In the genomic region with DNA sequence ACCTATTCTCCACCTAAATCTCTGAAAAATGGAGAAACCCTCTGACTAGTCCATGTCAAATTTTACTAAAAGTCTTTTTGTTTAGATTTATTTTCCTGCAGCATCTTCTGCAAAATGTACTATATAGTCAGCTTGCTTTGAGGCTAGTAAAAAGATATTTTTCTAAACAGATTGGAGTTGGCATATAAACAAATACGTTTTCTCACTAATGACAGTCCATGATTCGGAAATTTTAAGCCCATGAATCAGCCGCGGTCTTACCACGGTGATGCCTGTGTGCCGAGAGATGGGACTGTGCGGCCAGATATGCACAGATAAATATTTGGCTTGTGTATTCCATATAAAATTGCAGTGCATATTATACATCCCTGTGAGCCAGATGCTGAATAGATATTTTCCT, we compare ENCODE assay signal across 10 cellular contexts. TPM values are rescaled to one million over a fixed set of nuclear protein-coding genes. Genes with fewer than 3 reads are reported as not detected.
DNase-seq lines count a peak whose midpoint lies in the region; ATAC-seq and TF ChIP-seq lines count a peak whose summit lies in the region.
"Had no signal": no experiment of that assay in that cellular context is flagged by ENCODE, and none has a peak within 500 bp of the region (broad histone marks: within the 10 kb centered on the region; RNA-seq: fewer than 3 reads in every experiment).

No MANE protein-coding gene starts in this region.

- H3K4me3 ChIP-seq in SU-DHL-6 (ENCODE audit: insufficient read depth, low read length, poor library complexity, severe bottlenecking) (no peak overlapping the region), gastroesophageal sphincter (peak overlapping the region; percentile 5 to 71), suprapubic skin (peak overlapping the region; percentile 71)

- ATAC-seq in activated CD4-positive, alpha-beta T cell treated with anti-CD3 and anti-CD28 coated beads for 36 hours: no peak
- no peak for ATAC-seq in gastroesophageal sphincter
- no peak for ATAC-seq in HG02981 (IDR thresholded peaks at IDR 0.05; ENCODE audit: unreplicated experiment)

- TF ChIP-seq CTCF in SU-DHL-6 (IDR thresholded peaks at IDR 0.05; ENCODE audit: insufficient read depth, low read length, poor library complexity, severe bottlenecking): no peak
- TF ChIP-seq CTCF in gastroesophageal sphincter (IDR thresholded peaks at IDR 0.05): no peak
- TF ChIP-seq CTCF in suprapubic skin (IDR thresholded peaks at IDR 0.05): no peak

- peaks cover 16% of the 10 kb centered on the region for H3F3A ChIP-seq in SU-DHL-6 (ENCODE audit: insufficient read depth)

- peak; percentile 19 for DNase-seq in activated CD4-positive, alpha-beta T cell treated with anti-CD3 and anti-CD28 coated beads for 36 hours
- no peak for DNase-seq in activated CD4-positive, alpha-beta T cell treated with anti-CD3 and anti-CD28 coated beads for 48 hours
- DNase-seq in suprapubic skin (ENCODE audit: low spot score in 2 of 2) (no peak), SHP77 (lab: John Stamatoyannopoulos, UW) (no peak), cerebellar nuclear complex (lab: John Stamatoyannopoulos, UW) (no peak)
- DNase-seq: amygdala had no signal

- 48 to 67% methylated on average over 7 of the region's 7 CpGs for WGBS in gastroesophageal sphincter (ENCODE audit: low coverage in 1 of 2), 2 donors
- 56% methylated on average over 7 of the region's 7 CpGs for WGBS in suprapubic skin

- H3K9me3 ChIP-seq in SU-DHL-6 (ENCODE audit: insufficient read depth, low read length) (no peaks in the 10 kb centered on the region), gastroesophageal sphincter (no peaks in the 10 kb centered on the region), suprapubic skin (no peaks in the 10 kb centered on the region)

- TF ChIP-seq EP300 in gastroesophageal sphincter (IDR thresholded peaks at IDR 0.05) (no peak), suprapubic skin (IDR thresholded peaks at IDR 0.05) (no peak)

- no peaks in the 10 kb centered on the region for H3K9me3 Mint-ChIP-seq in activated CD4-positive, alpha-beta T cell treated with anti-CD3 and anti-CD28 coated beads for 36 hours (ENCODE audit: low read depth)

- H3K27ac ChIP-seq in SU-DHL-6 (ENCODE audit: low read depth, low read length) (no peak overlapping the region), gastroesophageal sphincter (peak overlapping the region in 2 of 4 donors; percentile 14 to 96), suprapubic skin (no peak overlapping the region)
- H3K27ac ChIP-seq: C4-2B had no signal

- H3K4me2 ChIP-seq in SU-DHL-6 (ENCODE audit: low read depth, low read length, poor library complexity, severe bottlenecking): peak overlapping the region; percentile 43

- H4K20me1 ChIP-seq in SU-DHL-6 (ENCODE audit: low read depth, low read length): no peaks in the 10 kb centered on the region

- H3K27me3 ChIP-seq in SU-DHL-6 (ENCODE audit: low read length) (no peaks in the 10 kb centered on the region), gastroesophageal sphincter (peaks cover 86% of the 10 kb centered on the region), suprapubic skin (peaks cover 74% of the 10 kb centered on the region)

- H2AFZ ChIP-seq in SU-DHL-6 (ENCODE audit: low read depth, low read length, severe bottlenecking): no peak overlapping the region

- H3K36me3 ChIP-seq in SU-DHL-6 (ENCODE audit: low read length) (no peaks in the 10 kb centered on the region), gastroesophageal sphincter (no peaks in the 10 kb centered on the region), suprapubic skin (no peaks in the 10 kb centered on the region)

- no peaks in the 10 kb centered on the region for H3K9me2 ChIP-seq in SU-DHL-6 (replicated peaks; ENCODE audit: insufficient read depth, low read length)

- H3K9ac ChIP-seq in SU-DHL-6 (ENCODE audit: low read length): no peak overlapping the region

- peaks cover 26% of the 10 kb centered on the region for H3K4me1 Mint-ChIP-seq in activated CD4-positive, alpha-beta T cell treated with anti-CD3 and anti-CD28 coated beads for 36 hours

- CTCF ChIA-PET in activated CD4-positive, alpha-beta T cell treated with anti-CD3 and anti-CD28 coated beads for 36 hours (lab: Charles Lee): interaction anchor here (0.9 kb wide), 1 partner anchor 14 kb away, joined by 3 read pairs; no protein-coding TSS in a partner anchor

- intact Hi-C loops in activated CD4-positive, alpha-beta T cell treated with anti-CD3 and anti-CD28 coated beads for 36 hours (cut with DNase I, micrococcal nuclease): loop anchor here (1.0 to 5.0 kb wide), 3 partner anchors 11 to 424 kb away; no protein-coding TSS in a partner anchor

- H3K4me1 ChIP-seq in gastroesophageal sphincter (peaks cover 0 to 60% (median 7%) of the 10 kb centered on the region in 3 donors), suprapubic skin (peaks cover 54% of the 10 kb centered on the region)

- no peak overlapping the region for H3K4me3 Mint-ChIP-seq in activated CD4-positive, alpha-beta T cell treated with anti-CD3 and anti-CD28 coated beads for 36 hours

- no peak overlapping the region for H3K27ac Mint-ChIP-seq in activated CD4-positive, alpha-beta T cell treated with anti-CD3 and anti-CD28 coated beads for 36 hours

- POLR2A ChIA-PET in activated CD4-positive, alpha-beta T cell treated with anti-CD3 and anti-CD28 coated beads for 36 hours (lab: Charles Lee): no interaction called here

- TF ChIP-seq POLR2A in gastroesophageal sphincter (IDR thresholded peaks at IDR 0.05) (no peak), suprapubic skin (IDR thresholded peaks at IDR 0.05) (no peak)

- H3K27me3 Mint-ChIP-seq in activated CD4-positive, alpha-beta T cell treated with anti-CD3 and anti-CD28 coated beads for 36 hours: peaks cover 48% of the 10 kb centered on the region

- H3K36me3 Mint-ChIP-seq in activated CD4-positive, alpha-beta T cell treated with anti-CD3 and anti-CD28 coated beads for 36 hours (ENCODE audit: low read depth): no peaks in the 10 kb centered on the region

- H3K79me2 ChIP-seq in SU-DHL-6 (ENCODE audit: insufficient read depth, low read length): no peaks in the 10 kb centered on the region

RNA-seq across cellular contexts. Expression of a gene that starts 3.2 kb away (rescaled TPM):
- under 1 TPM; 0.04 to 0.05 TPM for total RNA-seq in activated CD4-positive, alpha-beta T cell treated with anti-CD3 and anti-CD28 coated beads for 36 hours
- total RNA-seq in gastroesophageal sphincter (10 to 100 TPM in 2 of 4 donors, 1 to 10 TPM in 2; 3.1 to 16.9 (median 7.2) TPM), suprapubic skin (10 to 100 TPM; 14.5 to 35.8 (median 21.4) TPM)
